In genomic region chr5:91098581-91098980, GRCh38 we compare ENCODE assay signal across 23 cellular contexts.
"Had no signal": no experiment of that assay in that cellular context is flagged by ENCODE, and none has a peak within 500 bp of the region (broad histone marks: within the 10 kb centered on the region; RNA-seq: fewer than 3 reads in every experiment).

No MANE protein-coding gene starts in this region.

- DNase-seq: activated CD4-positive, alpha-beta T cell treated with anti-CD3 and anti-CD28 coated beads, Interleukin-2, amount 10 ng/mL, durations not matched to agents 7 days and 5 days; activated CD4-positive, CD25-positive, alpha-beta regulatory T cell treated with anti-CD3 and anti-CD28 coated beads, Interleukin-2, amount 50 U/mL, for 72 hours; activated CD8-positive, alpha-beta memory T cell treated with anti-CD3 and anti-CD28 coated beads, Interleukin-2, amount 10 ng/mL, durations not matched to agents 7 days and 5 days; activated CD8-positive, alpha-beta T cell treated with anti-CD3 and anti-CD28 coated beads for 36 hours; activated effector memory CD4-positive, alpha-beta T cell treated with anti-CD3 and anti-CD28 coated beads, Interleukin-2, amount 50 U/mL, for 16 hours; activated naive CD4-positive, alpha-beta T cell treated with anti-CD3 and anti-CD28 coated beads, Interleukin-2, amount 10 ng/mL, durations not matched to agents 7 days and 5 days; activated T-cell treated with anti-CD3 and anti-CD28 coated beads for 4 hours; body of pancreas; central memory CD4-positive, alpha-beta T cell; dermis blood vessel endothelial cell; effector memory CD4-positive, alpha-beta T cell; foreskin keratinocyte; hippocampal formation; naive B cell; retina; stimulated activated CD4-positive, alpha-beta T cell treated with anti-CD3 and anti-CD28 coated beads, Interleukin-4, amount 100 ng/mL, for 24 hours; stimulated activated naive CD8-positive, alpha-beta T cell treated with anti-CD3 and anti-CD28 coated beads, Interleukin-15, Interleukin-2, amounts not matched to agents 100 U/mL and 50 U/mL, for 24 hours; upper lobe of left lung; WERI-Rb-1 had no signal

- H3K27me3 ChIP-seq: body of pancreas, esophagus muscularis mucosa, foreskin keratinocyte, neural progenitor cell, upper lobe of left lung had no signal

- H3K36me3 Mint-ChIP-seq: activated CD8-positive, alpha-beta memory T cell treated with anti-CD3 and anti-CD28 coated beads, Interleukin-2, amount 10 ng/mL, durations not matched to agents 7 days and 5 days; activated naive CD4-positive, alpha-beta T cell treated with anti-CD3 and anti-CD28 coated beads, Interleukin-2, amount 10 ng/mL, durations not matched to agents 7 days and 5 days; naive B cell had no signal

- H2AFZ ChIP-seq: neural progenitor cell had no signal

- H3K27ac ChIP-seq: body of pancreas, foreskin keratinocyte, neural progenitor cell, upper lobe of left lung, WERI-Rb-1 had no signal

- H3K4me3 Mint-ChIP-seq: activated CD4-positive, alpha-beta T cell treated with anti-CD3 and anti-CD28 coated beads, Interleukin-2, amount 10 ng/mL, durations not matched to agents 7 days and 5 days; activated CD8-positive, alpha-beta memory T cell treated with anti-CD3 and anti-CD28 coated beads, Interleukin-2, amount 10 ng/mL, durations not matched to agents 7 days and 5 days; activated CD8-positive, alpha-beta T cell treated with anti-CD3 and anti-CD28 coated beads for 36 hours; activated naive CD4-positive, alpha-beta T cell treated with anti-CD3 and anti-CD28 coated beads, Interleukin-2, amount 10 ng/mL, durations not matched to agents 7 days and 5 days; naive B cell; neural progenitor cell; T-helper 2 cell treated with Interferon-gamma antibody and Interleukin-4, amounts not matched to agents 5 μg/mL and 100 μg/mL, for 36 hours had no signal

- H3K4me3 ChIP-seq: body of pancreas, esophagus muscularis mucosa, neural progenitor cell, upper lobe of left lung had no signal

- H3K9me3 ChIP-seq: body of pancreas, esophagus muscularis mucosa, upper lobe of left lung had no signal

- H3K27ac Mint-ChIP-seq: activated CD4-positive, alpha-beta T cell treated with anti-CD3 and anti-CD28 coated beads, Interleukin-2, amount 10 ng/mL, durations not matched to agents 7 days and 5 days; activated CD8-positive, alpha-beta memory T cell treated with anti-CD3 and anti-CD28 coated beads, Interleukin-2, amount 10 ng/mL, durations not matched to agents 7 days and 5 days; activated CD8-positive, alpha-beta T cell treated with anti-CD3 and anti-CD28 coated beads for 36 hours; activated naive CD4-positive, alpha-beta T cell treated with anti-CD3 and anti-CD28 coated beads, Interleukin-2, amount 10 ng/mL, durations not matched to agents 7 days and 5 days; neural progenitor cell; T-helper 2 cell treated with Interferon-gamma antibody and Interleukin-4, amounts not matched to agents 5 μg/mL and 100 μg/mL, for 36 hours had no signal

- H3K9ac ChIP-seq: neural progenitor cell had no signal

- H3K36me3 ChIP-seq: esophagus muscularis mucosa, neural progenitor cell, upper lobe of left lung had no signal

- H3K9me3 Mint-ChIP-seq: activated CD4-positive, alpha-beta T cell treated with anti-CD3 and anti-CD28 coated beads, Interleukin-2, amount 10 ng/mL, durations not matched to agents 7 days and 5 days; activated CD8-positive, alpha-beta T cell treated with anti-CD3 and anti-CD28 coated beads for 36 hours; activated naive CD4-positive, alpha-beta T cell treated with anti-CD3 and anti-CD28 coated beads, Interleukin-2, amount 10 ng/mL, durations not matched to agents 7 days and 5 days; naive B cell; neural progenitor cell; T-helper 2 cell treated with Interferon-gamma antibody and Interleukin-4, amounts not matched to agents 5 μg/mL and 100 μg/mL, for 36 hours had no signal

- H3K4me1 ChIP-seq: body of pancreas, foreskin keratinocyte had no signal

- H3K4me1 Mint-ChIP-seq: activated CD4-positive, alpha-beta T cell treated with anti-CD3 and anti-CD28 coated beads, Interleukin-2, amount 10 ng/mL, durations not matched to agents 7 days and 5 days; activated CD8-positive, alpha-beta memory T cell treated with anti-CD3 and anti-CD28 coated beads, Interleukin-2, amount 10 ng/mL, durations not matched to agents 7 days and 5 days; activated naive CD4-positive, alpha-beta T cell treated with anti-CD3 and anti-CD28 coated beads, Interleukin-2, amount 10 ng/mL, durations not matched to agents 7 days and 5 days; naive B cell had no signal

- ATAC-seq: activated CD8-positive, alpha-beta memory T cell treated with anti-CD3 and anti-CD28 coated beads, Interleukin-2, amount 10 ng/mL, durations not matched to agents 7 days and 5 days; activated CD8-positive, alpha-beta T cell treated with anti-CD3 and anti-CD28 coated beads for 36 hours; body of pancreas; foreskin keratinocyte; SK-N-SH treated with all-trans-retinoic acid at 6 μM for 48 hours; stimulated activated naive CD8-positive, alpha-beta T cell treated with anti-CD3 and anti-CD28 coated beads, Interleukin-15, Interleukin-2, amounts not matched to agents 100 U/mL and 50 U/mL, for 24 hours had no signal

- H3K27me3 Mint-ChIP-seq: activated CD8-positive, alpha-beta T cell treated with anti-CD3 and anti-CD28 coated beads for 36 hours had no signal
